In genomic region chr13:95256086-95256485, GRCh38 we compare ENCODE assay signal across 13 cellular contexts. TPM values are rescaled to one million over a fixed set of nuclear protein-coding genes. Genes with fewer than 3 reads are reported as not detected.
A peak's percentile ranks its signal among the peaks of the same experiment; 100 is the strongest.
DNase-seq lines count a peak whose midpoint lies in the region; ATAC-seq and TF ChIP-seq lines count a peak whose summit lies in the region.
"Had no signal": no experiment of that assay in that cellular context is flagged by ENCODE, and none has a peak within 500 bp of the region (broad histone marks: within the 10 kb centered on the region; RNA-seq: fewer than 3 reads in every experiment).

No MANE protein-coding gene starts in this region.

- H3K27ac Mint-ChIP-seq in T-helper 2 cell treated with Interferon-gamma antibody and Interleukin-4, amounts not matched to agents 5 μg/mL and 100 μg/mL, for 36 hours, result no peak overlapping the region
- H3K27ac Mint-ChIP-seq: T-cell had no signal

- peak; percentile 98 for ATAC-seq in RWPE2 (ENCODE audit: low read depth)
- ATAC-seq: T-cell had no signal

- peak overlapping the region; percentile 16 for H3K27ac ChIP-seq in RWPE2 (ENCODE audit: poor library complexity, severe bottlenecking)
- peak overlapping the region; percentile 53 for H3K27ac ChIP-seq in fibroblast of lung (ENCODE audit: insufficient read depth, low read length)
- H3K27ac ChIP-seq in right atrium auricular region, result no peak overlapping the region
- no peak overlapping the region for H3K27ac ChIP-seq in MM.1S (ENCODE audit: low read length)
- H3K27ac ChIP-seq: adrenal gland had no signal

- H3K9ac ChIP-seq in fibroblast of lung (ENCODE audit: insufficient read depth, low read length) (no peak overlapping the region), MM.1S (ENCODE audit: low read length) (no peak overlapping the region)

- no peaks in the 10 kb centered on the region for H3K27me3 ChIP-seq in RWPE2 (ENCODE audit: insufficient read depth, poor library complexity, severe bottlenecking)
- no peaks in the 10 kb centered on the region for H3K27me3 ChIP-seq in fibroblast of lung (ENCODE audit: control insufficient read depth, insufficient read depth, low read length)
- no peaks in the 10 kb centered on the region for H3K27me3 ChIP-seq in right atrium auricular region
- H3K27me3 ChIP-seq in MM.1S (replicated peaks; ENCODE audit: insufficient read depth, low read length), result no peaks in the 10 kb centered on the region
- H3K27me3 ChIP-seq: adrenal gland had no signal

- H3K36me3 Mint-ChIP-seq in T-helper 2 cell treated with Interferon-gamma antibody and Interleukin-4, amounts not matched to agents 5 μg/mL and 100 μg/mL, for 36 hours (ENCODE audit: low read depth), result no peaks in the 10 kb centered on the region

- H3K79me2 ChIP-seq in fibroblast of lung (ENCODE audit: control insufficient read depth, insufficient read depth, low read length), result peaks cover 13% of the 10 kb centered on the region
- no peaks in the 10 kb centered on the region for H3K79me2 ChIP-seq in MM.1S (ENCODE audit: low read length)

- H3K9me3 Mint-ChIP-seq in T-helper 2 cell treated with Interferon-gamma antibody and Interleukin-4, amounts not matched to agents 5 μg/mL and 100 μg/mL, for 36 hours, result no peaks in the 10 kb centered on the region
- H3K9me3 Mint-ChIP-seq: T-cell had no signal

- H3F3A ChIP-seq in MM.1S (ENCODE audit: insufficient read depth, low read length), result no peaks in the 10 kb centered on the region

- H3K4me3 ChIP-seq in RWPE2 (ENCODE audit: severe bottlenecking) (no peak overlapping the region), fibroblast of lung (replicated peaks in 1 of 4; ENCODE audit: control extremely low read depth in 1 of 4, insufficient read depth in 1 of 4, low read depth in 3 of 4, low read length in 4 of 4) (no peak overlapping the region), right atrium auricular region (no peak overlapping the region), MM.1S (ENCODE audit: low read length) (no peak overlapping the region)
- H3K4me3 ChIP-seq: adrenal gland had no signal

- no peaks in the 10 kb centered on the region for H3K9me2 ChIP-seq in MM.1S (replicated peaks; ENCODE audit: insufficient read depth, low read length)

- H3K4me3 Mint-ChIP-seq in T-helper 2 cell treated with Interferon-gamma antibody and Interleukin-4, amounts not matched to agents 5 μg/mL and 100 μg/mL, for 36 hours, result no peak overlapping the region
- H3K4me3 Mint-ChIP-seq: T-cell had no signal

- H2AFZ ChIP-seq in fibroblast of lung (ENCODE audit: low read length) (no peak overlapping the region), MM.1S (ENCODE audit: low read length) (no peak overlapping the region)

- no peaks in the 10 kb centered on the region for H4K20me1 ChIP-seq in fibroblast of lung (ENCODE audit: control insufficient read depth, extremely low read depth, insufficient read depth, low read length)
- H4K20me1 ChIP-seq in MM.1S (ENCODE audit: insufficient read depth, low read length), result no peaks in the 10 kb centered on the region

- H3K4me2 ChIP-seq in fibroblast of lung (ENCODE audit: extremely low read depth, insufficient read depth, low read length) (no peak overlapping the region), MM.1S (ENCODE audit: low read depth, low read length) (no peak overlapping the region)

- H3K9me3 ChIP-seq in RWPE2 (ENCODE audit: severe bottlenecking) (no peaks in the 10 kb centered on the region), fibroblast of lung (ENCODE audit: control insufficient read depth, insufficient read depth, low read depth, low read length) (no peaks in the 10 kb centered on the region), right atrium auricular region (no peaks in the 10 kb centered on the region), MM.1S (replicated peaks; ENCODE audit: insufficient read depth, low read length) (no peaks in the 10 kb centered on the region)
- H3K9me3 ChIP-seq: adrenal gland had no signal

- H3K4me1 Mint-ChIP-seq in T-helper 2 cell treated with Interferon-gamma antibody and Interleukin-4, amounts not matched to agents 5 μg/mL and 100 μg/mL, for 36 hours (ENCODE audit: low read depth), result no peaks in the 10 kb centered on the region

- DNase-seq in GM04504 (ENCODE audit: low read depth), result peak; percentile 75
- peak; percentile 84 for DNase-seq in RWPE2 (ENCODE audit: low spot score)
- DNase-seq in fibroblast of lung (ENCODE audit: low read depth in 2 of 2), result peak; percentile 76 to 99
- peak; percentile 80 for DNase-seq in pulmonary artery endothelial cell (ENCODE audit: low read depth, low spot score)
- DNase-seq in right atrium auricular region (ENCODE audit: low spot score), result no peak
- DNase-seq in MM.1S, result no peak
- DNase-seq in T-helper 2 cell treated with Interferon-gamma antibody and Interleukin-4, amounts not matched to agents 5 μg/mL and 100 μg/mL, for 36 hours (ENCODE audit: low spot score), result no peak
- DNase-seq in NCI-H146 (lab: John Stamatoyannopoulos, UW), result no peak
- DNase-seq: activated CD8-positive, alpha-beta memory T cell treated with anti-CD3 and anti-CD28 coated beads for 24 hours; adrenal gland; DMS79; NCI-H526; T-cell had no signal

- H3K4me1 ChIP-seq in RWPE2 (ENCODE audit: insufficient read depth, poor library complexity, severe bottlenecking), result peaks cover 27% of the 10 kb centered on the region
- H3K4me1 ChIP-seq in fibroblast of lung (ENCODE audit: control insufficient read depth, extremely low read depth, insufficient read depth, low read length), result peaks cover 19% of the 10 kb centered on the region
- no peaks in the 10 kb centered on the region for H3K4me1 ChIP-seq in right atrium auricular region
- H3K4me1 ChIP-seq in MM.1S (ENCODE audit: low read length), result no peaks in the 10 kb centered on the region
- H3K4me1 ChIP-seq: adrenal gland had no signal

- H3K36me3 ChIP-seq in RWPE2 (ENCODE audit: low read depth), result no peaks in the 10 kb centered on the region
- no peaks in the 10 kb centered on the region for H3K36me3 ChIP-seq in fibroblast of lung (ENCODE audit: control insufficient read depth, insufficient read depth, low read length)
- H3K36me3 ChIP-seq in right atrium auricular region, result no peaks in the 10 kb centered on the region
- H3K36me3 ChIP-seq in MM.1S (replicated peaks; ENCODE audit: insufficient read depth, low read length), result no peaks in the 10 kb centered on the region
- H3K36me3 ChIP-seq: adrenal gland had no signal

- TF ChIP-seq CTCF in RWPE2 (IDR thresholded peaks at IDR 0.05; ENCODE audit: poor library complexity, severe bottlenecking) (no peak), fibroblast of lung (conservative IDR thresholded peaks at IDR 0.05 in 1 of 2, IDR thresholded peaks at IDR 0.05 in 1 of 2; ENCODE audit: low read depth in 1 of 2, low read length in 2 of 2) (no peak), right atrium auricular region (IDR thresholded peaks at IDR 0.05) (no peak), MM.1S (IDR thresholded peaks at IDR 0.05; ENCODE audit: low read length) (no peak)

- no peaks in the 10 kb centered on the region for H3K27me3 Mint-ChIP-seq in T-helper 2 cell treated with Interferon-gamma antibody and Interleukin-4, amounts not matched to agents 5 μg/mL and 100 μg/mL, for 36 hours (ENCODE audit: low read depth)
- H3K27me3 Mint-ChIP-seq: T-cell had no signal

RNA-seq across cellular contexts. Expression of gene ABCC4, which starts 45.2 kb away (rescaled TPM):
- total RNA-seq in fibroblast of lung, result 58.0 and 98.8 TPM in 2 replicates
- 35.2 and 86.4 TPM in 2 replicates for polyA plus RNA-seq in fibroblast of lung
- 18.2 and 47.7 TPM in 2 replicates for polyA plus RNA-seq in fibroblast of lung (2012)
- polyA minus RNA-seq in fibroblast of lung (ENCODE audit: low replicate concordance), result 47.7 and 162 TPM in 2 replicates
- 32.4 and 40.5 TPM in 2 replicates for total RNA-seq in pulmonary artery endothelial cell
- total RNA-seq in right atrium auricular region, result 1 to 10 TPM; 3.0 to 4.2 TPM

Comparison
In these comparisons a context has a peak if more than half of its experiments do, and no peak if none do; other contexts are left out.
1. DNase-seq: peak in GM04504 (single experiment), RWPE2 (single experiment), fibroblast of lung (2 of 2) and pulmonary artery endothelial cell (single experiment); none in right atrium auricular region (single experiment), MM.1S (single experiment), T-helper 2 cell treated with Interferon-gamma antibody and Interleukin-4, amounts not matched to agents 5 μg/mL and 100 μg/mL, for 36 hours (single experiment) and NCI-H146 (single experiment).
2. H3K27ac ChIP-seq: peak in RWPE2 (single experiment) and fibroblast of lung (single experiment); none in right atrium auricular region (0 of 2) and MM.1S (single experiment).